ENCODE assay signal across 9 cellular contexts in genomic region chr3:132210476-132211346, GRCh38.
DNase-seq lines count a peak whose midpoint lies in the region; TF ChIP-seq lines count a peak whose summit lies in the region.
"Had no signal": no experiment of that assay in that cellular context is flagged by ENCODE, and none has a peak within 500 bp of the region (broad histone marks: within the 10 kb centered on the region; RNA-seq: fewer than 3 reads in every experiment).

No MANE protein-coding gene starts in this region.

- TF ChIP-seq POLR2A in esophagus squamous epithelium (IDR thresholded peaks at IDR 0.05) (no peak), sigmoid colon (IDR thresholded peaks at IDR 0.05) (no peak)

- no peak overlapping the region for H3K27ac ChIP-seq in A673 (ENCODE audit: low read depth, low read length, poor library complexity, severe bottlenecking)
- peak overlapping the region in 3 of 4 donors; percentile 3 to 42 (median 8) for H3K27ac ChIP-seq in esophagus squamous epithelium
- H3K27ac ChIP-seq in tibial artery = no peak overlapping the region
- no peak overlapping the region for H3K27ac ChIP-seq in sigmoid colon

- intact Hi-C loops in A673 (cut with micrococcal nuclease; ENCODE audit: unreplicated experiment) (no loop called here), esophagus squamous epithelium (cut with DNase I) (no loop called here), tibial artery (cut with DNase I; ENCODE audit: low total_unique reads) (loop anchor here (10.0 kb wide), 1 partner anchor 1954 kb away; no protein-coding TSS in a partner anchor), sigmoid colon (cut with DNase I) (no loop called here)

- WGBS in esophagus squamous epithelium, 2 donors = 20 to 23% methylated on average over 9 of the region's 9 CpGs
- 42 to 48% methylated on average over 9 of the region's 9 CpGs for WGBS in sigmoid colon, 2 donors

- POLR2A ChIA-PET in A673 (lab: Charles Lee; ENCODE audit: low non-redundant PET) = interaction anchor here (1.3 kb wide), 1 partner anchor 457 kb away, joined by 4 read pairs; no protein-coding TSS in a partner anchor

- TF ChIP-seq EP300 in sigmoid colon (IDR thresholded peaks at IDR 0.05) = no peak

- H3K9me3 ChIP-seq in A673 (ENCODE audit: low read depth, low read length, poor library complexity, severe bottlenecking) (no peaks in the 10 kb centered on the region), esophagus squamous epithelium (no peaks in the 10 kb centered on the region), tibial artery (no peaks in the 10 kb centered on the region), sigmoid colon (no peaks in the 10 kb centered on the region)
- H3K9me3 ChIP-seq: HAP-1 had no signal

- no TSS peak for BruUV-seq in A673 (replicated peaks; lab: Mats Ljungman, UMichigan)

- H3K4me1 ChIP-seq in A673 (ENCODE audit: insufficient read depth, low read length, poor library complexity, severe bottlenecking) (peaks cover 5% of the 10 kb centered on the region), esophagus squamous epithelium (peaks cover 0 to 26% (median 0%) of the 10 kb centered on the region in 3 donors), tibial artery (no peaks in the 10 kb centered on the region), sigmoid colon (no peaks in the 10 kb centered on the region)
- H3K4me1 ChIP-seq: HAP-1 had no signal

- no peaks in the 10 kb centered on the region for H3K36me3 ChIP-seq in A673 (ENCODE audit: insufficient read depth, low read length, poor library complexity, severe bottlenecking)
- no peaks in the 10 kb centered on the region for H3K36me3 ChIP-seq in esophagus squamous epithelium
- H3K36me3 ChIP-seq in tibial artery = no peaks in the 10 kb centered on the region
- H3K36me3 ChIP-seq in sigmoid colon = no peaks in the 10 kb centered on the region
- H3K36me3 ChIP-seq: HAP-1 had no signal

- CTCF ChIA-PET in A673 (lab: Charles Lee) = interaction anchor here (0.8 to 1.6 kb wide), 4 partner anchors 8 to 661 kb away, joined by 3 to 13 read pairs (median 6); partner anchors contain the start of gene CPNE4

- DNase-seq in A673 (ENCODE audit: low spot score) = peak; percentile 38
- no peak for DNase-seq in GM13976 (ENCODE audit: low spot score)
- peak; percentile 19 for DNase-seq in NCI-H460 (ENCODE audit: extremely low read depth, low read depth)
- DNase-seq in esophagus squamous epithelium (lab: John Stamatoyannopoulos, UW) = no peak
- DNase-seq in stimulated activated CD8-positive, alpha-beta memory T cell treated with anti-CD3 and anti-CD28 coated beads, Interleukin-2, amount 100 ng/mL, for 48 hours (ENCODE audit: low read depth in 2 of 2) = peak; percentile 1 to 2
- no peak for DNase-seq in tibial artery
- no peak for DNase-seq in ecto neural progenitor cell (ENCODE audit: low spot score)
- DNase-seq in sigmoid colon = no peak

- peak; percentile 73 for TF ChIP-seq CTCF in A673 (conservative IDR thresholded peaks at IDR 0.05; ENCODE audit: low read depth, low read length)
- TF ChIP-seq CTCF in GM13976 (IDR thresholded peaks at IDR 0.05; ENCODE audit: borderline replicate concordance, control extremely low read depth, extremely low read depth, insufficient read depth, missing control alignments) = peak; percentile 28
- peak; percentile 13 to 84 (median 52) for TF ChIP-seq CTCF in esophagus squamous epithelium (IDR thresholded peaks at IDR 0.05)
- TF ChIP-seq CTCF in tibial artery (IDR thresholded peaks at IDR 0.05) = no peak
- peak in 1 of 4 experiments; percentile 19 for TF ChIP-seq CTCF in sigmoid colon (IDR thresholded peaks at IDR 0.05)

- no peaks in the 10 kb centered on the region for H3K27me3 ChIP-seq in A673 (replicated peaks; ENCODE audit: insufficient read depth, low read depth, low read length, poor library complexity)
- H3K27me3 ChIP-seq in esophagus squamous epithelium = peaks cover 0 to 7% (median 0%) of the 10 kb centered on the region in 4 donors
- no peaks in the 10 kb centered on the region for H3K27me3 ChIP-seq in tibial artery
- no peaks in the 10 kb centered on the region for H3K27me3 ChIP-seq in sigmoid colon

- in situ Hi-C loops in GM13976 (cut with MboI; ENCODE audit: low sequenced_read_pairs, unreplicated experiment) = no loop called here

- no peak overlapping the region for H3K4me3 ChIP-seq in A673 (ENCODE audit: low read depth, low read length, poor library complexity, severe bottlenecking)
- H3K4me3 ChIP-seq in esophagus squamous epithelium = no peak overlapping the region
- H3K4me3 ChIP-seq in tibial artery = no peak overlapping the region
- H3K4me3 ChIP-seq in sigmoid colon = no peak overlapping the region
- H3K4me3 ChIP-seq: HAP-1 had no signal

Comparison
In these comparisons a context has a peak if more than half of its experiments do, and no peak if none do; other contexts are left out.
1. DNase-seq: peak in A673 (single experiment), NCI-H460 (single experiment) and stimulated activated CD8-positive, alpha-beta memory T cell treated with anti-CD3 and anti-CD28 coated beads, Interleukin-2, amount 100 ng/mL, for 48 hours (2 of 2); none in GM13976 (single experiment), esophagus squamous epithelium (single experiment), tibial artery (0 of 2), ecto neural progenitor cell (single experiment) and sigmoid colon (single experiment).
2. H3K27ac ChIP-seq: peak in esophagus squamous epithelium (3 of 4); none in A673 (single experiment), tibial artery (0 of 2) and sigmoid colon (0 of 4).
3. CTCF ChIP-seq: peak in A673 (single experiment), GM13976 (single experiment) and esophagus squamous epithelium (6 of 6); none in tibial artery (0 of 2).